ENCODE assay signal across 14 cellular contexts in genomic region chr1:109763646-109764415, GRCh38. TPM values are rescaled to one million over a fixed set of nuclear protein-coding genes. Genes with fewer than 3 reads are reported as not detected.
DNase-seq lines count a peak whose midpoint lies in the region; ATAC-seq and TF ChIP-seq lines count a peak whose summit lies in the region.
"Had no signal": no experiment of that assay in that cellular context is flagged by ENCODE, and none has a peak within 500 bp of the region (broad histone marks: within the 10 kb centered on the region; RNA-seq: fewer than 3 reads in every experiment).

A gene with protein sequence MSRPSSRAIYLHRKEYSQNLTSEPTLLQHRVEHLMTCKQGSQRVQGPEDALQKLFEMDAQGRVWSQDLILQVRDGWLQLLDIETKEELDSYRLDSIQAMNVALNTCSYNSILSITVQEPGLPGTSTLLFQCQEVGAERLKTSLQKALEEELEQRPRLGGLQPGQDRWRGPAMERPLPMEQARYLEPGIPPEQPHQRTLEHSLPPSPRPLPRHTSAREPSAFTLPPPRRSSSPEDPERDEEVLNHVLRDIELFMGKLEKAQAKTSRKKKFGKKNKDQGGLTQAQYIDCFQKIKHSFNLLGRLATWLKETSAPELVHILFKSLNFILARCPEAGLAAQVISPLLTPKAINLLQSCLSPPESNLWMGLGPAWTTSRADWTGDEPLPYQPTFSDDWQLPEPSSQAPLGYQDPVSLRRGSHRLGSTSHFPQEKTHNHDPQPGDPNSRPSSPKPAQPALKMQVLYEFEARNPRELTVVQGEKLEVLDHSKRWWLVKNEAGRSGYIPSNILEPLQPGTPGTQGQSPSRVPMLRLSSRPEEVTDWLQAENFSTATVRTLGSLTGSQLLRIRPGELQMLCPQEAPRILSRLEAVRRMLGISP (minus strand): TSS chr1:109763923. CDS start chr1:109761749, 2,174 bp downstream.

- in situ Hi-C loops in brain microvascular endothelial cell (cut with HindIII; ENCODE audit: low pct_ligation_motif_present, low sequenced_read_pairs): loop anchor here (10.0 kb wide), 1 partner anchor 109 kb away; the partner anchor contains the start of gene GSTM4

- H3K9me3 Mint-ChIP-seq in stimulated activated effector memory CD8-positive, alpha-beta T cell treated with anti-CD3 and anti-CD28 coated beads, Interleukin-12 subunit alpha, Interleukin-12 subunit beta, amount 100 ng/mL, for 72 hours: no peaks in the 10 kb centered on the region

- 67% methylated on average over 6 of the region's 11 CpGs for WGBS in right lobe of liver (ENCODE audit: insufficient coverage, low coverage, low lambda C conversion rate, missing lambda C conversion rate)

- peak; percentile 40 to 93 (median 62) for ATAC-seq in right lobe of liver
- no peak for ATAC-seq in stimulated activated effector memory CD8-positive, alpha-beta T cell treated with anti-CD3 and anti-CD28 coated beads, Interleukin-12 subunit alpha, Interleukin-12 subunit beta, amount 100 ng/mL, for 72 hours
- ATAC-seq in HG02571 (IDR thresholded peaks at IDR 0.05; ENCODE audit: unreplicated experiment): no peak
- ATAC-seq in GM19324 (IDR thresholded peaks at IDR 0.05; ENCODE audit: low FRiP score, unreplicated experiment): no peak
- ATAC-seq: esophagus mucosa had no signal

- TF ChIP-seq POLR2A in right lobe of liver (IDR thresholded peaks at IDR 0.05): no peak

- H3K4me1 ChIP-seq in right lobe of liver: no peaks in the 10 kb centered on the region

- no peak within 1 kb of the TSS for H3K4me3 Mint-ChIP-seq in stimulated activated effector memory CD8-positive, alpha-beta T cell treated with anti-CD3 and anti-CD28 coated beads, Interleukin-12 subunit alpha, Interleukin-12 subunit beta, amount 100 ng/mL, for 72 hours

- peak within 1 kb of the TSS; percentile 17 for H3K27ac Mint-ChIP-seq in stimulated activated effector memory CD8-positive, alpha-beta T cell treated with anti-CD3 and anti-CD28 coated beads, Interleukin-12 subunit alpha, Interleukin-12 subunit beta, amount 100 ng/mL, for 72 hours

- H3K27ac ChIP-seq in right lobe of liver (no peak within 1 kb of the TSS), brain microvascular endothelial cell (no peak within 1 kb of the TSS)
- H3K27ac ChIP-seq: tibial artery had no signal

- DNase-seq in activated CD4-positive, CD25-positive, alpha-beta regulatory T cell treated with anti-CD3 and anti-CD28 coated beads, Interleukin-2, amount 50 U/mL, for 72 hours: peak; percentile 20
- no peak for DNase-seq in activated CD4-positive, CD25-positive, alpha-beta regulatory T cell (lab: John Stamatoyannopoulos, UW)
- DNase-seq in activated naive CD4-positive, alpha-beta T cell treated with anti-CD3 and anti-CD28 coated beads, Interleukin-2, amount 50 U/mL, for 16 hours: peak; percentile 5
- DNase-seq in right lobe of liver (peak; percentile 44 to 71 (median 56)), brain microvascular endothelial cell (no peak)
- DNase-seq in stimulated activated effector memory CD8-positive, alpha-beta T cell treated with anti-CD3 and anti-CD28 coated beads, Interleukin-12 subunit alpha, Interleukin-12 subunit beta, amount 100 ng/mL, for 72 hours (ENCODE audit: low spot score in 2 of 2): no peak
- DNase-seq: ACHN; activated CD4-positive, alpha-beta T cell treated with anti-CD3 and anti-CD28 coated beads for 4 hours; anterior cingulate cortex; SIG-M5 had no signal

- H3K27me3 ChIP-seq in right lobe of liver (no peaks in the 10 kb centered on the region), brain microvascular endothelial cell (replicated peaks) (no peaks in the 10 kb centered on the region)
- H3K27me3 ChIP-seq: tibial artery had no signal

- no peaks in the 10 kb centered on the region for H3K9me3 ChIP-seq in right lobe of liver
- H3K9me3 ChIP-seq: tibial artery had no signal

- intact Hi-C loops in right lobe of liver (cut with DNase I): loop anchor here in 1 of 2 donors (10.0 kb wide), 1 partner anchor 219 kb away; the partner anchor contains the start of gene GNAI3

- peaks cover 4% of the 10 kb centered on the region for H3K4me1 Mint-ChIP-seq in stimulated activated effector memory CD8-positive, alpha-beta T cell treated with anti-CD3 and anti-CD28 coated beads, Interleukin-12 subunit alpha, Interleukin-12 subunit beta, amount 100 ng/mL, for 72 hours

- TF ChIP-seq CTCF in right lobe of liver (IDR thresholded peaks at IDR 0.05) (no peak), brain microvascular endothelial cell (IDR thresholded peaks at IDR 0.05; ENCODE audit: low read depth, low read length, missing control alignments) (no peak)

- H3K4me3 ChIP-seq in right lobe of liver: no peak within 1 kb of the TSS
- no peak within 1 kb of the TSS for H3K4me3 ChIP-seq in brain microvascular endothelial cell (ENCODE audit: low read depth, low read length)
- H3K4me3 ChIP-seq: tibial artery had no signal

- no peaks in the 10 kb centered on the region for H3K36me3 ChIP-seq in right lobe of liver
- no peaks in the 10 kb centered on the region for H3K36me3 ChIP-seq in brain microvascular endothelial cell (replicated peaks)
- H3K36me3 ChIP-seq: tibial artery had no signal

- no peaks in the 10 kb centered on the region for H3K36me3 Mint-ChIP-seq in stimulated activated effector memory CD8-positive, alpha-beta T cell treated with anti-CD3 and anti-CD28 coated beads, Interleukin-12 subunit alpha, Interleukin-12 subunit beta, amount 100 ng/mL, for 72 hours

RNA-seq across cellular contexts. Expression of the gene that starts here (rescaled TPM):
- total RNA-seq in right lobe of liver: 1 to 10 TPM in 3 of 6 experiments, not detected in 3; 3.2 to 4.7 (median 3.3) TPM
- total RNA-seq: esophagus mucosa had no signal

Comparison
In these comparisons a context has a peak if more than half of its experiments do, and no peak if none do; other contexts are left out.
1. DNase-seq: peak in activated CD4-positive, CD25-positive, alpha-beta regulatory T cell treated with anti-CD3 and anti-CD28 coated beads, Interleukin-2, amount 50 U/mL, for 72 hours (single experiment), activated naive CD4-positive, alpha-beta T cell treated with anti-CD3 and anti-CD28 coated beads, Interleukin-2, amount 50 U/mL, for 16 hours (single experiment) and right lobe of liver (3 of 3); none in activated CD4-positive, CD25-positive, alpha-beta regulatory T cell (0 of 4), stimulated activated effector memory CD8-positive, alpha-beta T cell treated with anti-CD3 and anti-CD28 coated beads, Interleukin-12 subunit alpha, Interleukin-12 subunit beta, amount 100 ng/mL, for 72 hours (0 of 2) and brain microvascular endothelial cell (single experiment).
2. ATAC-seq: peak in right lobe of liver (4 of 4); none in stimulated activated effector memory CD8-positive, alpha-beta T cell treated with anti-CD3 and anti-CD28 coated beads, Interleukin-12 subunit alpha, Interleukin-12 subunit beta, amount 100 ng/mL, for 72 hours (single experiment), HG02571 (single experiment) and GM19324 (single experiment).